ENCODE assay signal across 11 cellular contexts in genomic region chr2:177289824-177290632, GRCh38. TPM values are rescaled to one million over a fixed set of nuclear protein-coding genes. Genes with fewer than 3 reads are reported as not detected.
A peak's percentile ranks its signal among the peaks of the same experiment; 100 is the strongest.
DNase-seq lines count a peak whose midpoint lies in the region; ATAC-seq lines count a peak whose summit lies in the region.
"Had no signal": no experiment of that assay in that cellular context is flagged by ENCODE, and none has a peak within 500 bp of the region (broad histone marks: within the 10 kb centered on the region; RNA-seq: fewer than 3 reads in every experiment).

No MANE protein-coding gene starts in this region.

- H3K27me3 Mint-ChIP-seq in activated CD4-positive, alpha-beta T cell treated with anti-CD3 and anti-CD28 coated beads, Interleukin-2, amount 10 ng/mL, durations not matched to agents 7 days and 5 days = no peaks in the 10 kb centered on the region
- no peaks in the 10 kb centered on the region for H3K27me3 Mint-ChIP-seq in stimulated activated naive B cell treated with anti-CD40 and anti-IgM and Interleukin-4, amounts not matched to agents 10 μg/mL and 1 μg/mL and 100 μg/mL, for 72 hours

- no peaks in the 10 kb centered on the region for H3K36me3 ChIP-seq in KOPT-K1 (ENCODE audit: insufficient read depth, low read length)

- H3K27ac Mint-ChIP-seq in activated CD4-positive, alpha-beta T cell treated with anti-CD3 and anti-CD28 coated beads, Interleukin-2, amount 10 ng/mL, durations not matched to agents 7 days and 5 days = peak overlapping the region; percentile 92
- H3K27ac Mint-ChIP-seq in stimulated activated naive B cell treated with anti-CD40 and anti-IgM and Interleukin-4, amounts not matched to agents 10 μg/mL and 1 μg/mL and 100 μg/mL, for 72 hours = peak overlapping the region; percentile 70
- H3K27ac Mint-ChIP-seq: GM23338 had no signal

- peak overlapping the region; percentile 60 for H3K4me3 Mint-ChIP-seq in activated CD4-positive, alpha-beta T cell treated with anti-CD3 and anti-CD28 coated beads, Interleukin-2, amount 10 ng/mL, durations not matched to agents 7 days and 5 days
- peak overlapping the region; percentile 52 to 72 for H3K4me3 Mint-ChIP-seq in stimulated activated naive B cell treated with anti-CD40 and anti-IgM and Interleukin-4, amounts not matched to agents 10 μg/mL and 1 μg/mL and 100 μg/mL, for 72 hours
- H3K4me3 Mint-ChIP-seq: GM23338 had no signal

- in situ Hi-C loops in ACHN (cut with HindIII; ENCODE audit: low pct_ligation_motif_present, low pct_unique_long_range_greater_than_20kb, low sequenced_read_pairs) = no loop called here

- ATAC-seq in HG02610 (IDR thresholded peaks at IDR 0.05; ENCODE audit: unreplicated experiment) = peak; percentile 61
- ATAC-seq in stimulated activated naive B cell treated with anti-CD40 and anti-IgM and Interleukin-4, amounts not matched to agents 10 μg/mL and 1 μg/mL and 100 μg/mL, for 72 hours (replicated peaks) = peak; percentile 90 to 91
- ATAC-seq in GM21360 (IDR thresholded peaks at IDR 0.05; ENCODE audit: unreplicated experiment) = no peak
- ATAC-seq: GM23338 had no signal

- H3K9me3 Mint-ChIP-seq in activated CD4-positive, alpha-beta T cell treated with anti-CD3 and anti-CD28 coated beads, Interleukin-2, amount 10 ng/mL, durations not matched to agents 7 days and 5 days = peaks cover 3% of the 10 kb centered on the region
- H3K9me3 Mint-ChIP-seq in stimulated activated naive B cell treated with anti-CD40 and anti-IgM and Interleukin-4, amounts not matched to agents 10 μg/mL and 1 μg/mL and 100 μg/mL, for 72 hours = no peaks in the 10 kb centered on the region
- H3K9me3 Mint-ChIP-seq: GM23338 had no signal

- peak overlapping the region; percentile 58 for H3K27ac ChIP-seq in KOPT-K1 (ENCODE audit: low read depth, low read length, poor library complexity, severe bottlenecking)

- POLR2A ChIA-PET in activated CD4-positive, alpha-beta T cell treated with anti-CD3 and anti-CD28 coated beads, Interleukin-2, amount 10 ng/mL, durations not matched to agents 7 days and 5 days (lab: Charles Lee) = no interaction called here

- peak; percentile 47 for DNase-seq in activated CD4-positive, alpha-beta T cell treated with anti-CD3 and anti-CD28 coated beads, Interleukin-2, amount 10 ng/mL, durations not matched to agents 7 days and 5 days
- DNase-seq in activated CD4-positive, alpha-beta T cell treated with anti-CD3 and anti-CD28 coated beads, Interleukin-2, amount 50 U/mL, for 4 hours = no peak
- no peak for DNase-seq in stimulated activated naive B cell treated with anti-CD40 and anti-IgM and Interleukin-4, amounts not matched to agents 10 μg/mL and 1 μg/mL and 100 μg/mL, for 72 hours
- no peak for DNase-seq in cortex of kidney (lab: John Stamatoyannopoulos, UW)
- no peak for DNase-seq in ACHN
- DNase-seq: mesenchymal stem cell, NCI-H510A had no signal

- H3K36me3 Mint-ChIP-seq in activated CD4-positive, alpha-beta T cell treated with anti-CD3 and anti-CD28 coated beads, Interleukin-2, amount 10 ng/mL, durations not matched to agents 7 days and 5 days (ENCODE audit: low read depth) = peaks cover 19% of the 10 kb centered on the region
- H3K36me3 Mint-ChIP-seq in stimulated activated naive B cell treated with anti-CD40 and anti-IgM and Interleukin-4, amounts not matched to agents 10 μg/mL and 1 μg/mL and 100 μg/mL, for 72 hours = no peaks in the 10 kb centered on the region

- peaks cover 63% of the 10 kb centered on the region for H3K4me1 Mint-ChIP-seq in activated CD4-positive, alpha-beta T cell treated with anti-CD3 and anti-CD28 coated beads, Interleukin-2, amount 10 ng/mL, durations not matched to agents 7 days and 5 days
- H3K4me1 Mint-ChIP-seq in stimulated activated naive B cell treated with anti-CD40 and anti-IgM and Interleukin-4, amounts not matched to agents 10 μg/mL and 1 μg/mL and 100 μg/mL, for 72 hours = peaks cover 9 to 33% of the 10 kb centered on the region in 2 donors
- H3K4me1 Mint-ChIP-seq: GM23338 had no signal

- CTCF ChIA-PET in activated CD4-positive, alpha-beta T cell treated with anti-CD3 and anti-CD28 coated beads, Interleukin-2, amount 10 ng/mL, durations not matched to agents 7 days and 5 days (lab: Charles Lee) = interaction anchor here (0.9 to 3.0 kb wide), 4 partner anchors 17 to 125 kb away, joined by 3 to 20 read pairs (median 4); partner anchors contain the start of gene NFE2L2

- no peaks in the 10 kb centered on the region for H3K9me3 ChIP-seq in KOPT-K1 (ENCODE audit: insufficient read depth, low read length, poor library complexity, severe bottlenecking)

RNA-seq across cellular contexts. Expression of gene NFE2L2, which starts 25.5 kb away (rescaled TPM):
- 10 to 100 TPM; 65.6 to 82.0 TPM for total RNA-seq in activated CD4-positive, alpha-beta T cell treated with anti-CD3 and anti-CD28 coated beads, Interleukin-2, amount 10 ng/mL, durations not matched to agents 7 days and 5 days
